Comparison of ENCODE assay signal across 1 cellular context in the genomic region with DNA sequence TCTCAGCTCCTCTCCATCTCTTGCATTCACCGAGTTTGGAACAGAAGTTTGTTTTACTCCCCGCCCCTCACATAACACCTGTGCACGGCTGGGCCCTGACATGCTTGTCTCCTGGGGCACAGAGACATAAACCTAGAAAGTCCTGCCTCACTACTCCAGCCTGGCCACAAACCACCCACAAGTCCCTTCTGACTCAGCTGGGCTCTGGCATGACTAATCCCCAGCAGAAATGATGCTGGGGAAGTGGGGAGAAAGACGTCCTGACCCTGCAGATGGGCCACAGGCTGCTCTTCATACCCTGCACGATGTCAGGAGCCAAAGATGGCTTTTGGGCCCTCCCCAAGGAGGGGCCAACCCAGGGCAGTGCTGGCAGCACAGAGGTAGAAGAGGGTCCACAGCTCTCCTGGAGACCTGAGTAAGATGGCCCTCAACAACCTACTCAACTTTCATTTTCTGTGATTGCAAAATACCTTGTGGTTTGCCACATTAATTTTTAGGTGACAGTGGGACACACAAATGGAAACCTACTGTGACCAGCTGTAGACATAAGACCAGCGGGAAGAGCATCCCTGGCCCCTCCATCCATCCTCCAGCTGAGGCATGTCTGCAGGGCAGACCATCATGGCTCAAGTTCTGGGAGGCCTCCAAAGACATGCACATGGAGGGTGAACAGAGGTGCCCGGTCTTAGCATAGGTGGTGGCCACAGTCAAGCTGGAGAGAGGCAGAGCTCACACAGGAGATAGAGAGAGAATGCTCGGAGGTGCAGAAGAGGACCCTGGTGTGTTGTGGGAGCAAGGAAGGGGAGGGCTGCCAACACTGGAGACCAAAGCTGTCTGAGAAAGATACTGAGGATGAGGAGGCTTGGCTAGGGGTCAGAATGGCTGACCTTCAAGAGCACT.
TF ChIP-seq lines count a peak whose summit lies in the region.

No MANE protein-coding gene starts in this region.

TF ChIP-seq in HepG2, 621 proteins besides CTCF, POLR2A, EP300 and RAD21:
- TF ChIP-seq ZNF264 (CRISPR knock-in tag; IDR thresholded peaks at IDR 0.05) (no peak), CEBPB (IDR thresholded peaks at IDR 0.05; ENCODE audit: borderline replicate concordance, low read depth, low read length) (peak; percentile 32)
- TF ChIP-seq, protein P1, sequence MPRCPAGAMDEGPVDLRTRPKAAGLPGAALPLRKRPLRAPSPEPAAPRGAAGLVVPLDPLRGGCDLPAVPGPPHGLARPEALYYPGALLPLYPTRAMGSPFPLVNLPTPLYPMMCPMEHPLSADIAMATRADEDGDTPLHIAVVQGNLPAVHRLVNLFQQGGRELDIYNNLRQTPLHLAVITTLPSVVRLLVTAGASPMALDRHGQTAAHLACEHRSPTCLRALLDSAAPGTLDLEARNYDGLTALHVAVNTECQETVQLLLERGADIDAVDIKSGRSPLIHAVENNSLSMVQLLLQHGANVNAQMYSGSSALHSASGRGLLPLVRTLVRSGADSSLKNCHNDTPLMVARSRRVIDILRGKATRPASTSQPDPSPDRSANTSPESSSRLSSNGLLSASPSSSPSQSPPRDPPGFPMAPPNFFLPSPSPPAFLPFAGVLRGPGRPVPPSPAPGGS (CRISPR knock-in tag; IDR thresholded peaks at IDR 0.05): 0 out of 2 replicates have a peak, but pooled peaks have one; percentile 28
TF ChIP-seq in HepG2: peak in this region for 2.
